ENCODE assay signal across 1 cellular context in the genomic region with DNA sequence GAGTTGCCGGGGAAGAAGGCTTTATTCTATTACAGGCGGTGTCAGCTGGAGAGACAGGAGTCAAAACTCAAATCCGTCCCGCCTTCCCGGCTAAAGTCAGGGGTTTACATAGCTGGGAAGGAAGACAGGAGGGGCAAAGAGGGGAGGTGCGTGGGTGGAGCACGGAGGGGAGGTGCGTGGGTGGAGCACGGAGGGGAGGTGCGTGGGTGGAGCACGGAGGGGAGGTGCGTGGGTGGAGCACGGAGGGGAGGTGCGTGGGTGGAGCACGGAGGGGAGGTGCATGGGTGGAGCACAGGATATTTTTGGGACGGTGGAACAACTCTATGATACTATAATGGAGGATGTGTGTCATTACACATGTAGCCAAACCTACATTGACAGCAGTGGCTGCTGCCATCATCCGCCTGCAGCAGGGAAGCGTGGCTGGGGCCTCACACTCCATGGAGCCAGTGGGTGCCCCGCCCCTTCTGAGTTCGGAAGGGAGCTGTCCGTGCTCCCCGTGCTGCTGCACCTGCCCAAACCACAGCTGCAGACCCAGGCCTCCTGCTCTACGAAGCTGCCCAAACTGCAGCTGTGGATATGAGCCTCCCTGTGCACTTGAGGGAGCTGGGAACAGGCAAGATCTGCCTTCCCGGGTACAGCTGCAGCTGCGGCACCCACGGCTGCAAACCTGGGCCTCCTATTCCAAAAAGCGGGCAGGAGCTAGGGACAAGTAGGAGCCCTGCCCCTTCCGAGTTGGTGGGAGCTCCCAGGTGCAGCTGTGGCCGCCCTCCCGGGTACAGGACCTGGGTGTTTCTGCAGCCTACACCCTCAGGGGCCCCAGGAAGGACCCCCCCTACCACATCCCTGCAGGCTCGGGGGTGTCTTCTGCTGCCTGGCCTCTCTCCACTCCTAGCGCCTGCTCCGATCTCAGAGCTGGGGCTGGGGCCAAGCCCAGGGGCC.
TF ChIP-seq lines count a peak whose summit lies in the region.

No MANE protein-coding gene starts in this region.

TF ChIP-seq in HepG2, 621 proteins besides CTCF, POLR2A, EP300 and RAD21 (continued from another document):
- TF ChIP-seq, protein P1, sequence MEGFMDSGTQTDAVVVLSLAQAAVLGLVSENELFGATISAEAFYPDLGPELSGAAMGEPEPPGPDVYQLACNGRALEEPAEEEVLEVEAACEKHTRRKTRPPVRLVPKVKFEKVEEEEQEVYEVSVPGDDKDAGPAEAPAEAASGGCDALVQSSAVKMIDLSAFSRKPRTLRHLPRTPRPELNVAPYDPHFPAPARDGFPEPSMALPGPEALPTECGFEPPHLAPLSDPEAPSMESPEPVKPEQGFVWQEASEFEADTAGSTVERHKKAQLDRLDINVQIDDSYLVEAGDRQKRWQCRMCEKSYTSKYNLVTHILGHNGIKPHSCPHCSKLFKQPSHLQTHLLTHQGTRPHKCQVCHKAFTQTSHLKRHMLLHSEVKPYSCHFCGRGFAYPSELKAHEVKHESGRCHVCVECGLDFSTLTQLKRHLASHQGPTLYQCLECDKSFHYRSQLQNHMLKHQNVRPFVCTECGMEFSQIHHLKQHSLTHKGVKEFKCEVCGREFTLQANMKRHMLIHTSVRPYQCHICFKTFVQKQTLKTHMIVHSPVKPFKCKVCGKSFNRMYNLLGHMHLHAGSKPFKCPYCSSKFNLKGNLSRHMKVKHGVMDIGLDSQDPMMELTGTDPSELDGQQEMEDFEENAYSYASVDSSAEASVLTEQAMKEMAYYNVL (CRISPR knock-in tag; IDR thresholded peaks at IDR 0.05; ENCODE audit: borderline replicate concordance): no peak
